Comparison of ENCODE assay signal across 10 cellular contexts in genomic region chr10:96978621-96979154, GRCh38.
DNase-seq lines count a peak whose midpoint lies in the region; ATAC-seq, FAIRE-seq and TF ChIP-seq lines count a peak whose summit lies in the region.
"Had no signal": no experiment of that assay in that cellular context is flagged by ENCODE, and none has a peak within 500 bp of the region (broad histone marks: within the 10 kb centered on the region; RNA-seq: fewer than 3 reads in every experiment).

No MANE protein-coding gene starts in this region.

- intact Hi-C loops in pancreas (cut with DNase I) = no loop called here
- intact Hi-C loops in breast epithelium (cut with DNase I; ENCODE audit: low total_unique reads) = no loop called here

- TF ChIP-seq CTCF in pancreas (IDR thresholded peaks at IDR 0.05) (no peak), breast epithelium (IDR thresholded peaks at IDR 0.05) (no peak)

- H3K9me3 ChIP-seq in pancreas = no peaks in the 10 kb centered on the region
- no peaks in the 10 kb centered on the region for H3K9me3 ChIP-seq in breast epithelium

- ATAC-seq in GM19025 (IDR thresholded peaks at IDR 0.05; ENCODE audit: low read depth, unreplicated experiment) (peak; percentile 72), HG02759 (IDR thresholded peaks at IDR 0.05; ENCODE audit: unreplicated experiment) (peak; percentile 84), HG03565 (IDR thresholded peaks at IDR 0.05; ENCODE audit: unreplicated experiment) (peak; percentile 57), pancreas (no peak)

- H3K4me1 ChIP-seq in pancreas (peaks cover 0 to 7% (median 0%) of the 10 kb centered on the region in 3 donors), breast epithelium (no peaks in the 10 kb centered on the region)

- TF ChIP-seq POLR2A in GM12892 (IDR thresholded peaks at IDR 0.05; ENCODE audit: low read depth, low read length) (no peak), breast epithelium (IDR thresholded peaks at IDR 0.05) (no peak)

- FAIRE-seq in GM12892 (lab: Jason Lieb, UNC) = peak; percentile 90
- FAIRE-seq in pancreas (lab: Jason Lieb, UNC) = no peak

- no peaks in the 10 kb centered on the region for H3K27me3 ChIP-seq in pancreas
- H3K27me3 ChIP-seq in breast epithelium = no peaks in the 10 kb centered on the region

- peaks cover 0 to 14% (median 0%) of the 10 kb centered on the region in 3 donors for H3K36me3 ChIP-seq in pancreas
- no peaks in the 10 kb centered on the region for H3K36me3 ChIP-seq in breast epithelium

- DNase-seq in GM12892 (ENCODE audit: insufficient read length) (no peak), NOMO-1 treated with dmso at 0.1 percent for 144 hours (lab: John Stamatoyannopoulos, UW; ENCODE audit: unreplicated experiment) (no peak), NCI-H146 treated with DMSO at 0.1 percent for 48 hours (lab: John Stamatoyannopoulos, UW; ENCODE audit: unreplicated experiment) (no peak), pancreas (no peak), breast epithelium (ENCODE audit: low spot score in 2 of 2) (no peak)
- DNase-seq: NCI-H2171, SHP77 had no signal

- H3K4me3 ChIP-seq in pancreas (no peak overlapping the region), breast epithelium (no peak overlapping the region)

- 91 to 95% methylated on average over 3 of the region's 3 CpGs for WGBS in pancreas, 2 donors

- H3K27ac ChIP-seq in pancreas (no peak overlapping the region), breast epithelium (no peak overlapping the region)

Comparison
In these comparisons a context has a peak if more than half of its experiments do, and no peak if none do; other contexts are left out.
1. ATAC-seq: peak in GM19025 (single experiment), HG02759 (single experiment) and HG03565 (single experiment); none in pancreas (0 of 4).